Comparison of ENCODE assay signal across 32 cellular contexts in the genomic region with DNA sequence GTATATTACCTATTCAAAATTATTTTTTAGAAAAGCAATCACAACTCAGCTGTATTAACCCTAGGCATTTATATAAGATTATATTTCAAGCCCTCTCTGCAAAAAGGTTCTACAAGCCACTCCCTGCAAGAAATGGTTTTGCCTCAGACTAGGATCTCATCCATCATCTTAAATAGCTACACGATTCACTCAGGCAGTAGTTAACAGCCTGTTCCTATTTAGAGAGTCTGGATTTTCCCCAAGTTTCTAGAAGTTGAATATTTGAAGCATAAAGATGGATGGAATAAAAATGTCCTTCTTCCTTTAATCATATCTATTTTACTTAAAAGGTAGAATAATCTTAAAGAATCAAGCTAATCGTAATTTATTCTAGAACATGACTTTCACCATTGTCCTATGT.
"Had no signal": no experiment of that assay in that cellular context is flagged by ENCODE, and none has a peak within 500 bp of the region (broad histone marks: within the 10 kb centered on the region; RNA-seq: fewer than 3 reads in every experiment).

No MANE protein-coding gene starts in this region.

- H3K9me3 ChIP-seq: adrenal gland, body of pancreas, esophagus muscularis mucosa, gastrocnemius medialis, heart left ventricle had no signal

- H3K27ac ChIP-seq: adrenal gland, body of pancreas, coronary artery, esophagus muscularis mucosa, foreskin keratinocyte, gastrocnemius medialis, heart left ventricle, WERI-Rb-1 had no signal

- H3K4me1 ChIP-seq: adrenal gland, body of pancreas, foreskin keratinocyte, gastrocnemius medialis had no signal

- ATAC-seq: activated CD4-positive, CD25-positive, alpha-beta regulatory T cell treated with anti-CD3 and anti-CD28 coated beads, Interleukin-2, amount 50 U/mL, for 24 hours; activated CD8-positive, alpha-beta T cell treated with anti-CD3 and anti-CD28 coated beads for 36 hours; activated T-cell treated with anti-CD3 and anti-CD28 coated beads, Interleukin-2, amount 50 U/mL, for 4 hours; activated T-helper 17 cell treated with anti-CD3 and anti-CD28 coated beads, Interleukin-2, amount 50 U/mL, for 72 hours; body of pancreas; effector memory CD8-positive, alpha-beta T cell; foreskin keratinocyte; gastrocnemius medialis; heart left ventricle; T-helper 17 cell had no signal

- H3K27me3 ChIP-seq: adrenal gland, body of pancreas, esophagus muscularis mucosa, foreskin keratinocyte, gastrocnemius medialis, heart left ventricle had no signal

- DNase-seq: activated B cell treated with CpG ODN at 0.5 μM for 24 hours; activated CD4-positive, alpha-beta T cell treated with anti-CD3 and anti-CD28 coated beads for 48 hours; activated CD4-positive, alpha-beta T cell treated with anti-CD3 and anti-CD28 coated beads, Interleukin-2, amount 50 U/mL, for 1 hour; activated CD4-positive, alpha-beta T cell treated with anti-CD3 and anti-CD28 coated beads, Interleukin-2, amount 50 U/mL, for 48 hours; activated CD8-positive, alpha-beta memory T cell treated with anti-CD3 and anti-CD28 coated beads for 24 hours; activated CD8-positive, alpha-beta T cell treated with anti-CD3 and anti-CD28 coated beads for 36 hours; activated effector memory CD4-positive, alpha-beta T cell treated with Interleukin-2 at 50 U/mL for 16 hours; activated gamma-delta T cell treated with Interleukin-2 at 50 U/mL for 16 hours; activated naive CD4-positive, alpha-beta T cell treated with anti-CD3 and anti-CD28 coated beads, Interleukin-2, amount 50 U/mL, for 16 hours; activated naive CD4-positive, alpha-beta T cell treated with Interleukin-2 at 50 U/mL for 16 hours; activated T-cell treated with anti-CD3 and anti-CD28 coated beads, Interleukin-2, amount 50 U/mL, for 4 hours; adrenal gland; amygdala; aorta; body of pancreas; caudate nucleus; cerebellar nuclear complex; effector CD4-positive, alpha-beta T cell; effector memory CD8-positive, alpha-beta T cell; erythroblast; foreskin keratinocyte; gastrocnemius medialis; glutamatergic neuron; heart left ventricle; T-helper 1 cell; T-helper 17 cell; T1000; WERI-Rb-1 had no signal

- H3K36me3 ChIP-seq: adrenal gland, esophagus muscularis mucosa, gastrocnemius medialis, WERI-Rb-1 had no signal

- H3K4me3 ChIP-seq: adrenal gland, body of pancreas, coronary artery, esophagus muscularis mucosa, gastrocnemius medialis, heart left ventricle had no signal
